Comparison of ENCODE assay signal across 12 cellular contexts in genomic region chr1:108591471-108591870, GRCh38. TPM values are rescaled to one million over a fixed set of nuclear protein-coding genes. Genes with fewer than 3 reads are reported as not detected.
DNase-seq lines count a peak whose midpoint lies in the region; ATAC-seq and TF ChIP-seq lines count a peak whose summit lies in the region.
"Had no signal": no experiment of that assay in that cellular context is flagged by ENCODE, and none has a peak within 500 bp of the region (broad histone marks: within the 10 kb centered on the region; RNA-seq: fewer than 3 reads in every experiment).

No MANE protein-coding gene starts in this region.

- H3K27me3 Mint-ChIP-seq in CD8-positive, alpha-beta T cell (ENCODE audit: low read depth), result no peaks in the 10 kb centered on the region
- H3K27me3 Mint-ChIP-seq in activated T-helper 1 cell treated with anti-CD3 and anti-CD28 coated beads, Interleukin-12 subunit alpha, Interleukin-12 subunit beta, Interleukin-2, Interleukin-4 antibody, amounts not matched to agents 30 ng/mL and 10 ng/mL and 1 ng/mL, durations not matched to agents 14 hours and 24 hours and 36 hours (ENCODE audit: insufficient read depth), result peaks cover 2% of the 10 kb centered on the region

- no TSS peak for BruUV-seq in PC-9 (replicated peaks; lab: Mats Ljungman, UMichigan)

- no peaks in the 10 kb centered on the region for H3K9me2 ChIP-seq in PC-9 (ENCODE audit: insufficient read depth)

- no peak for TF ChIP-seq CTCF in CD8-positive, alpha-beta T cell (IDR thresholded peaks at IDR 0.05)
- TF ChIP-seq CTCF in right atrium auricular region (IDR thresholded peaks at IDR 0.05) (no peak), PC-9 (conservative IDR thresholded peaks at IDR 0.05) (no peak), GM20000 (IDR thresholded peaks at IDR 0.05; ENCODE audit: extremely low read depth, missing control alignments) (no peak)

- H3K4me1 ChIP-seq in CD8-positive, alpha-beta T cell (ENCODE audit: insufficient read depth, low read length), result peaks cover 19% of the 10 kb centered on the region
- H3K4me1 ChIP-seq in right atrium auricular region, result peaks cover 0 to 35% of the 10 kb centered on the region in 2 donors
- peaks cover 3 to 9% (median 4%) of the 10 kb centered on the region in 3 donors for H3K4me1 ChIP-seq in skeletal muscle tissue (ENCODE audit: control insufficient read depth in 3 of 3, insufficient read depth in 3 of 3, low read length in 3 of 3)
- peaks cover 12% of the 10 kb centered on the region for H3K4me1 ChIP-seq in PC-9 (replicated peaks; ENCODE audit: insufficient read depth)

- no peak overlapping the region for H3K4me3 ChIP-seq in CD8-positive, alpha-beta T cell (ENCODE audit: low read depth, low read length)
- no peak overlapping the region for H3K4me3 ChIP-seq in right atrium auricular region
- H3K4me3 ChIP-seq in skeletal muscle tissue (ENCODE audit: low read length in 3 of 3), result no peak overlapping the region
- H3K4me3 ChIP-seq in PC-9, result no peak overlapping the region

- no peak overlapping the region for H3K9ac ChIP-seq in skeletal muscle tissue (ENCODE audit: low read depth in 1 of 3, low read length in 3 of 3)

- no peak overlapping the region for H3K27ac ChIP-seq in CD8-positive, alpha-beta T cell (ENCODE audit: low read depth, low read length)
- H3K27ac ChIP-seq in right atrium auricular region, result peak overlapping the region; percentile 18 to 76
- H3K27ac ChIP-seq in skeletal muscle tissue (ENCODE audit: low read depth, low read length), result peak overlapping the region; percentile 68
- H3K27ac ChIP-seq in PC-9, result no peak overlapping the region

- H3K4me3 Mint-ChIP-seq in CD8-positive, alpha-beta T cell, result no peak overlapping the region
- no peak overlapping the region for H3K4me3 Mint-ChIP-seq in activated T-helper 1 cell treated with anti-CD3 and anti-CD28 coated beads, Interleukin-12 subunit alpha, Interleukin-12 subunit beta, Interleukin-2, Interleukin-4 antibody, amounts not matched to agents 30 ng/mL and 10 ng/mL and 1 ng/mL, durations not matched to agents 14 hours and 24 hours and 36 hours

- no peaks in the 10 kb centered on the region for H3K36me3 ChIP-seq in CD8-positive, alpha-beta T cell (ENCODE audit: insufficient read depth, low read length)
- H3K36me3 ChIP-seq in right atrium auricular region (no peaks in the 10 kb centered on the region), skeletal muscle tissue (ENCODE audit: control insufficient read depth in 3 of 3, insufficient read depth in 3 of 3, low read length in 3 of 3) (no peaks in the 10 kb centered on the region), PC-9 (ENCODE audit: low read depth) (no peaks in the 10 kb centered on the region)

- CTCF ChIA-PET in CD8-positive, alpha-beta T cell (lab: Charles Lee), result no interaction called here
- CTCF ChIA-PET in PC-9 (lab: Charles Lee), result no interaction called here

- POLR2A ChIA-PET in CD8-positive, alpha-beta T cell (lab: Charles Lee), result no interaction called here
- POLR2A ChIA-PET in PC-9 (lab: Charles Lee; ENCODE audit: unreplicated experiment), result no interaction called here

- no peaks in the 10 kb centered on the region for H3K9me3 ChIP-seq in CD8-positive, alpha-beta T cell (ENCODE audit: low read length)
- H3K9me3 ChIP-seq in right atrium auricular region, result no peaks in the 10 kb centered on the region
- H3K9me3 ChIP-seq in skeletal muscle tissue (ENCODE audit: control insufficient read depth in 3 of 3, low read length in 3 of 3), result no peaks in the 10 kb centered on the region
- no peaks in the 10 kb centered on the region; the same call in 1 of the 2 replicates for H3K9me3 ChIP-seq in PC-9 (ENCODE audit: insufficient read depth, low read depth)

- ATAC-seq in CD8-positive, alpha-beta T cell, result no peak
- ATAC-seq in HG02970 (IDR thresholded peaks at IDR 0.05; ENCODE audit: low FRiP score, unreplicated experiment), result no peak
- ATAC-seq: Panc1 had no signal

- H3K9me3 Mint-ChIP-seq in CD8-positive, alpha-beta T cell, result peaks cover 3% of the 10 kb centered on the region
- no peaks in the 10 kb centered on the region for H3K9me3 Mint-ChIP-seq in activated T-helper 1 cell treated with anti-CD3 and anti-CD28 coated beads, Interleukin-12 subunit alpha, Interleukin-12 subunit beta, Interleukin-2, Interleukin-4 antibody, amounts not matched to agents 30 ng/mL and 10 ng/mL and 1 ng/mL, durations not matched to agents 14 hours and 24 hours and 36 hours

- no peaks in the 10 kb centered on the region for H3F3A ChIP-seq in PC-9 (ENCODE audit: insufficient read depth, low read depth)

- intact Hi-C loops in CD8-positive, alpha-beta T cell (cut with DNase I, micrococcal nuclease), result loop anchor here in 1 of 2 experiments (2.0 to 10.0 kb wide), 2 partner anchors 31 to 53 kb away; partner anchors contain the start of gene EEIG2
- intact Hi-C loops in activated T-helper 1 cell treated with anti-CD3 and anti-CD28 coated beads, Interleukin-12 subunit alpha, Interleukin-12 subunit beta, Interleukin-2, Interleukin-4 antibody, amounts not matched to agents 30 ng/mL and 10 ng/mL and 1 ng/mL, durations not matched to agents 14 hours and 24 hours and 36 hours (cut with micrococcal nuclease), result loop anchor here (1.0 to 2.0 kb wide), 4 partner anchors 21 to 101 kb away; partner anchors contain the start of gene PRPF38B
- intact Hi-C loops in PC-9 (cut with micrococcal nuclease; ENCODE audit: unreplicated experiment), result no loop called here

- DNase-seq in CD8-positive, alpha-beta T cell, result no peak
- DNase-seq in activated T-helper 1 cell treated with anti-CD3 and anti-CD28 coated beads, Interleukin-12 subunit alpha, Interleukin-12 subunit beta, Interleukin-2, Interleukin-4 antibody, amounts not matched to agents 30 ng/mL and 10 ng/mL and 1 ng/mL, durations not matched to agents 14 hours and 24 hours and 36 hours (ENCODE audit: low spot score), result no peak
- DNase-seq in right atrium auricular region (ENCODE audit: low spot score) (no peak), PC-9 (no peak), GM20000 (ENCODE audit: low spot score) (no peak), activated gamma-delta T cell (lab: John Stamatoyannopoulos, UW) (no peak)
- DNase-seq: activated CD4-positive, alpha-beta T cell treated with anti-CD3 and anti-CD28 coated beads, Interleukin-2, amount 50 U/mL, for 4 hours; hypothalamus; NCI-H1436 had no signal

- no peaks in the 10 kb centered on the region for H3K79me2 ChIP-seq in PC-9 (ENCODE audit: low read depth)

- peak overlapping the region; percentile 74 for H3K27ac Mint-ChIP-seq in CD8-positive, alpha-beta T cell
- H3K27ac Mint-ChIP-seq in activated T-helper 1 cell treated with anti-CD3 and anti-CD28 coated beads, Interleukin-12 subunit alpha, Interleukin-12 subunit beta, Interleukin-2, Interleukin-4 antibody, amounts not matched to agents 30 ng/mL and 10 ng/mL and 1 ng/mL, durations not matched to agents 14 hours and 24 hours and 36 hours, result peak overlapping the region; percentile 75

- H3K27me3 ChIP-seq in CD8-positive, alpha-beta T cell (ENCODE audit: insufficient read depth, low read length), result no peaks in the 10 kb centered on the region
- H3K27me3 ChIP-seq in right atrium auricular region, result no peaks in the 10 kb centered on the region
- no peaks in the 10 kb centered on the region for H3K27me3 ChIP-seq in skeletal muscle tissue (ENCODE audit: control insufficient read depth in 3 of 3, insufficient read depth in 3 of 3, low read length in 3 of 3)
- no peaks in the 10 kb centered on the region for H3K27me3 ChIP-seq in PC-9 (ENCODE audit: insufficient read depth, low read depth)

- peaks cover 4% of the 10 kb centered on the region for H3K36me3 Mint-ChIP-seq in CD8-positive, alpha-beta T cell
- peaks cover 5% of the 10 kb centered on the region for H3K36me3 Mint-ChIP-seq in activated T-helper 1 cell treated with anti-CD3 and anti-CD28 coated beads, Interleukin-12 subunit alpha, Interleukin-12 subunit beta, Interleukin-2, Interleukin-4 antibody, amounts not matched to agents 30 ng/mL and 10 ng/mL and 1 ng/mL, durations not matched to agents 14 hours and 24 hours and 36 hours (ENCODE audit: low read depth)

- no peak overlapping the region for H3K4me2 ChIP-seq in PC-9

- no peak overlapping the region for H2AFZ ChIP-seq in PC-9

- H3K4me1 Mint-ChIP-seq in CD8-positive, alpha-beta T cell (ENCODE audit: low read depth), result peaks cover 38% of the 10 kb centered on the region
- H3K4me1 Mint-ChIP-seq in activated T-helper 1 cell treated with anti-CD3 and anti-CD28 coated beads, Interleukin-12 subunit alpha, Interleukin-12 subunit beta, Interleukin-2, Interleukin-4 antibody, amounts not matched to agents 30 ng/mL and 10 ng/mL and 1 ng/mL, durations not matched to agents 14 hours and 24 hours and 36 hours (ENCODE audit: low read depth), result peaks cover 46% of the 10 kb centered on the region

- no peaks in the 10 kb centered on the region for H4K20me1 ChIP-seq in PC-9 (ENCODE audit: insufficient read depth)

RNA-seq across cellular contexts. Expression of gene EEIG2, which starts 31.6 kb away (rescaled TPM):
- 10 to 100 TPM; 11.0 to 11.5 TPM for total RNA-seq in CD8-positive, alpha-beta T cell
- 16.7 and 18.5 TPM in 2 replicates for total RNA-seq in activated T-helper 1 cell treated with anti-CD3 and anti-CD28 coated beads, Interleukin-12 subunit alpha, Interleukin-12 subunit beta, Interleukin-2, Interleukin-4 antibody, amounts not matched to agents 30 ng/mL and 10 ng/mL and 1 ng/mL, durations not matched to agents 14 hours and 24 hours and 36 hours
- 1 to 10 TPM; 6.1 to 7.4 TPM for total RNA-seq in right atrium auricular region
- total RNA-seq in skeletal muscle tissue, result 15.7 TPM
- 31.6 and 31.9 TPM in 2 replicates for total RNA-seq in PC-9 (2021)

Comparison
In these comparisons a context has a peak if more than half of its experiments do, and no peak if none do; other contexts are left out.
1. H3K27ac ChIP-seq: peak in right atrium auricular region (2 of 2) and skeletal muscle tissue (single experiment); none in CD8-positive, alpha-beta T cell (single experiment) and PC-9 (single experiment).